14 cellular contexts compared by ENCODE assay signal in the genomic region with DNA sequence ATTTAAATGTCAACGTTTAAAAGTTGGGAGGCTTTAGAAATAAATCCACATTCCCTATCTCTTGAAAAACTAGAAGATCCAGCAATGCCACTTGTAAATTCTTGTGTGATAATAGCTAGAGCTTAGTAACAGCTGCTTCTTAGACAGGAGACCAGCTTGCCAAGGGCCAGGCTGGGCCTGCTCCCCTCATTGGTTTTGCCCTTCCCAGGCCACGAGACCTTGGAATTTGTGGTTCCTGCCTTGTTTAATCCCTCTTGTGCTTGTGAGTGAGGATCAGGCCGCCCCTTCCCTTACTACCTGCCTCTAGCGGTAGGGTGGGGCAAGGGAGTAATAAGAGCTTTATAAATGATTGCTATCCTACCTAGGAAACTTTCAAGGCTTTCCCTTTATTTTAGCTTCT.
DNase-seq lines count a peak whose midpoint lies in the region; ATAC-seq and TF ChIP-seq lines count a peak whose summit lies in the region.
"Had no signal": no experiment of that assay in that cellular context is flagged by ENCODE, and none has a peak within 500 bp of the region (broad histone marks: within the 10 kb centered on the region; RNA-seq: fewer than 3 reads in every experiment).

No MANE protein-coding gene starts in this region.

- H3F3A ChIP-seq in PC-3 (ENCODE audit: low read length, unreplicated experiment), result no peaks in the 10 kb centered on the region

- H3K9ac ChIP-seq in PC-3 (ENCODE audit: low read length), result no peak overlapping the region

- intact Hi-C loops in PC-3 (cut with micrococcal nuclease), result loop anchor here (2.0 kb wide), 1 partner anchor 137 kb away; no protein-coding TSS in a partner anchor
- intact Hi-C loops in ovary (cut with DNase I), result no loop called here
- intact Hi-C loops in left colon (cut with DNase I, micrococcal nuclease), result no loop called here

- BruUV-seq in PC-3 (replicated peaks; lab: Mats Ljungman, UMichigan), result no TSS peak

- H3K9me3 ChIP-seq in PC-3 (ENCODE audit: low read length) (no peaks in the 10 kb centered on the region), ovary (no peaks in the 10 kb centered on the region)
- H3K9me3 ChIP-seq: right lobe of liver had no signal

- DNase-seq in AG09309 (ENCODE audit: low read depth) (no peak), PC-3 (no peak), foreskin keratinocyte (peak in 1 of 2 donors; percentile 56), ovary (peak in 2 of 5 donors; percentile 40 to 52), HPDE6-E6E7 (ENCODE audit: extremely low spot score) (no peak), left colon (no peak)
- DNase-seq: activated naive CD4-positive, alpha-beta T cell treated with anti-CD3 and anti-CD28 coated beads, Interleukin-2, amount 50 U/mL, for 16 hours; effector memory CD8-positive, alpha-beta T cell; NCI-H1694 treated with DMSO at 0.1 percent for 48 hours; right lobe of liver; RPMI8226; stimulated activated CD8-positive, alpha-beta memory T cell treated with anti-CD3 and anti-CD28 coated beads, Interleukin-4, amount 100 ng/mL, for 48 hours had no signal

- no peak for TF ChIP-seq POLR2A in ovary (IDR thresholded peaks at IDR 0.05)

- H3K4me1 ChIP-seq in PC-3 (ENCODE audit: insufficient read depth, low read length) (peaks cover 48% of the 10 kb centered on the region), foreskin keratinocyte (peaks cover 25% of the 10 kb centered on the region), ovary (ENCODE audit: insufficient read depth) (peaks cover 22% of the 10 kb centered on the region)

- no peaks in the 10 kb centered on the region for H3K9me2 ChIP-seq in PC-3 (replicated peaks; ENCODE audit: low read length)

- no peaks in the 10 kb centered on the region for H3K36me3 ChIP-seq in PC-3 (ENCODE audit: low read depth, low read length)
- H3K36me3 ChIP-seq in ovary, result no peaks in the 10 kb centered on the region

- H4K20me1 ChIP-seq in PC-3 (ENCODE audit: low read length), result no peaks in the 10 kb centered on the region

- no peak overlapping the region for H3K4me3 ChIP-seq in AG09309 (ENCODE audit: control insufficient read depth, low read depth, low read length)
- no peak overlapping the region for H3K4me3 ChIP-seq in PC-3 (ENCODE audit: low read length)
- H3K4me3 ChIP-seq in ovary, result no peak overlapping the region
- H3K4me3 ChIP-seq: right lobe of liver had no signal

- POLR2A ChIA-PET in PC-3 (lab: Charles Lee; ENCODE audit: unreplicated experiment), result interaction anchor here (0.6 kb wide), 1 partner anchor 65 kb away, joined by 11 read pairs; no protein-coding TSS in a partner anchor

- no peaks in the 10 kb centered on the region for H3K79me2 ChIP-seq in PC-3 (ENCODE audit: low read length)

- H3K27ac ChIP-seq in PC-3 (ENCODE audit: low read length) (no peak overlapping the region), foreskin keratinocyte (no peak overlapping the region), ovary (peak overlapping the region; percentile 22 to 48)
- H3K27ac ChIP-seq: right lobe of liver had no signal

- no peak for ATAC-seq in PC-3
- ATAC-seq in foreskin keratinocyte, result peak; percentile 62
- no peak for ATAC-seq in activated CD4-positive, CD25-positive, alpha-beta regulatory T cell treated with anti-CD3 and anti-CD28 coated beads, Interleukin-2, amount 50 U/mL, for 24 hours
- ATAC-seq in left colon, result no peak
- ATAC-seq in GM18861 (IDR thresholded peaks at IDR 0.05; ENCODE audit: unreplicated experiment), result no peak
- ATAC-seq: effector memory CD8-positive, alpha-beta T cell; right lobe of liver had no signal

- peak; percentile 20 for TF ChIP-seq CTCF in AG09309 (IDR thresholded peaks at IDR 0.05; ENCODE audit: control insufficient read depth, insufficient read depth, low read depth, low read length, missing control alignments)
- no peak for TF ChIP-seq CTCF in PC-3 (conservative IDR thresholded peaks at IDR 0.05; ENCODE audit: low read depth, low read length)
- peak; percentile 40 for TF ChIP-seq CTCF in foreskin keratinocyte (conservative IDR thresholded peaks at IDR 0.05)
- no peak for TF ChIP-seq CTCF in ovary (IDR thresholded peaks at IDR 0.05)

- CTCF ChIA-PET in PC-3 (lab: Charles Lee), result interaction anchor here (1.1 kb wide), 1 partner anchor 83 kb away, joined by 3 read pairs; no protein-coding TSS in a partner anchor

- H3K27me3 ChIP-seq in PC-3 (ENCODE audit: low read length) (no peaks in the 10 kb centered on the region), foreskin keratinocyte (no peaks in the 10 kb centered on the region), ovary (no peaks in the 10 kb centered on the region)
- H3K27me3 ChIP-seq: right lobe of liver had no signal

- 0 out of 2 replicates have a peak overlapping the region, but pooled peaks have one; percentile 38 for H2AFZ ChIP-seq in PC-3 (ENCODE audit: low read length)

- no peak for TF ChIP-seq EP300 in ovary (IDR thresholded peaks at IDR 0.05)

- no peak overlapping the region for H3K4me2 ChIP-seq in PC-3 (ENCODE audit: low read length)

- WGBS in ovary, 3 donors, result 9 to 13% (median 11%) methylated on average over 4 of the region's 4 CpGs

Comparison
In these comparisons a context has a peak if more than half of its experiments do, and no peak if none do; other contexts are left out.
1. CTCF ChIP-seq: peak in AG09309 (single experiment) and foreskin keratinocyte (single experiment); none in PC-3 (single experiment) and ovary (0 of 3).
2. H3K27ac ChIP-seq: peak in ovary (2 of 2); none in PC-3 (single experiment) and foreskin keratinocyte (single experiment).